In genomic region chr19:31818740-31819228, GRCh38 we compare ENCODE assay signal across 20 cellular contexts.
DNase-seq lines count a peak whose midpoint lies in the region; ATAC-seq and FAIRE-seq lines count a peak whose summit lies in the region.
"Had no signal": no experiment of that assay in that cellular context is flagged by ENCODE, and none has a peak within 500 bp of the region (broad histone marks: within the 10 kb centered on the region; RNA-seq: fewer than 3 reads in every experiment).

No MANE protein-coding gene starts in this region.

- peak; percentile 21 for FAIRE-seq in endometrium (lab: Jason Lieb, UNC)
- FAIRE-seq: G401.6, GM12878, GM18507 had no signal

- H3K9ac ChIP-seq in HUES6 (ENCODE audit: low read length), result no peak overlapping the region
- H3K9ac ChIP-seq: GM23248 had no signal

- H3K9me3 Mint-ChIP-seq in immature natural killer cell, result peaks cover 0 to 6% (median 0%) of the 10 kb centered on the region in 6 donors

- no peaks in the 10 kb centered on the region for H3K9me3 ChIP-seq in HUES6 (ENCODE audit: control insufficient read depth, insufficient read depth, low read depth, low read length)

- intact Hi-C loops in sciatic nerve (cut with DNase I), result no loop called here

- peak; percentile 67 for ATAC-seq in sciatic nerve
- ATAC-seq: GM12878, Panc1 had no signal

- peaks cover 2 to 13% (median 8%) of the 10 kb centered on the region in 3 donors for H3K27me3 Mint-ChIP-seq in immature natural killer cell (ENCODE audit: low read depth in 3 of 3)
- H3K27me3 Mint-ChIP-seq: IgD-negative memory B cell had no signal

- H3K4me1 ChIP-seq in HUES6 (ENCODE audit: control insufficient read depth, insufficient read depth, low read length), result peaks cover 15% of the 10 kb centered on the region

- H3K27ac Mint-ChIP-seq in immature natural killer cell, result no peak overlapping the region
- H3K27ac Mint-ChIP-seq: IgD-negative memory B cell had no signal

- no peaks in the 10 kb centered on the region for H3K4me1 Mint-ChIP-seq in immature natural killer cell
- H3K4me1 Mint-ChIP-seq: IgD-negative memory B cell had no signal

- no peaks in the 10 kb centered on the region for H3K36me3 Mint-ChIP-seq in immature natural killer cell
- H3K36me3 Mint-ChIP-seq: IgD-negative memory B cell had no signal

- H3K4me3 ChIP-seq in HUES6 (ENCODE audit: low read depth, low read length), result no peak overlapping the region
- H3K4me3 ChIP-seq: GM12878, GM23248 had no signal

- no peaks in the 10 kb centered on the region for H3K36me3 ChIP-seq in HUES6 (ENCODE audit: control insufficient read depth, insufficient read depth, low read length)

- H3K27me3 ChIP-seq in HUES6 (ENCODE audit: control insufficient read depth, insufficient read depth, low read length), result no peaks in the 10 kb centered on the region

- peak; percentile 23 for DNase-seq in inferior parietal cortex (ENCODE audit: extremely low spot score)
- DNase-seq in sciatic nerve (ENCODE audit: low spot score), result no peak
- DNase-seq in stimulated activated CD4-positive, alpha-beta T cell treated with anti-CD3 and anti-CD28 coated beads, Interleukin-15, amount 100 ng/mL, for 24 hours, result no peak
- DNase-seq in NCI-H345 treated with DMSO at 0.1 percent for 48 hours (lab: John Stamatoyannopoulos, UW; ENCODE audit: unreplicated experiment), result no peak
- no peak for DNase-seq in NCI-H1048 (lab: John Stamatoyannopoulos, UW)
- no peak for DNase-seq in immature natural killer cell
- DNase-seq: C1 segment of cervical spinal cord, DND-41, GM23248, NCI-H1417 treated with DMSO at 0.1 percent for 48 hours, NCI-H2029 treated with DMSO at 0.1 percent for 48 hours, NCI-H510A, NCI-H82 had no signal

- peak overlapping the region; percentile 31; the same call in 1 of the 2 replicates for H3K27ac ChIP-seq in HUES6 (ENCODE audit: low read depth, low read length)
- H3K27ac ChIP-seq: GM23248 had no signal

- H3K4me3 Mint-ChIP-seq in immature natural killer cell, result no peak overlapping the region
- H3K4me3 Mint-ChIP-seq: IgD-negative memory B cell had no signal
